In the genomic region with DNA sequence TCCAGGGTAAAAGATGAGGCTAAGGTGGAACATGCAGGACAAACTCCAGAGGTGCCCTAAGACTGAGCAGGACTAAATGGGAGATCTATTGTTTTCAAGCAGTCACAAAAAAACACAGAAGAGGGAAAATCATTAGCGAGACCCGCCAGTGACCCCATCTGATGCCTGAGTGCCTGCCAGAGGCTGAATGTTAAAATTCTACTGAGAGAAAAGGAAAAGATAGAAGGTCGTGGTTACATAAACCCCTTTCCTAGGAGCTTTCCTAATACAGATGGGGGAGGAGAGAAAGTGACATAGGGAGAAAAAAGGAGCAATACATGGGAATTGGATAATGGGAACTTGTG, we compare ENCODE assay signal across 23 cellular contexts.
"Had no signal": no experiment of that assay in that cellular context is flagged by ENCODE, and none has a peak within 500 bp of the region (broad histone marks: within the 10 kb centered on the region; RNA-seq: fewer than 3 reads in every experiment).

No MANE protein-coding gene starts in this region.

- H3K36me3 Mint-ChIP-seq: activated CD8-positive, alpha-beta memory T cell treated with anti-CD3 and anti-CD28 coated beads, Interleukin-2, amount 10 ng/mL, durations not matched to agents 7 days and 5 days; immature natural killer cell; natural killer cell treated with Interleukin-12 subunit alpha and Interleukin-12 subunit beta and Interleukin-15 and Interleukin-18, amount 100 ng/mL, for 72 hours; stimulated activated effector memory CD8-positive, alpha-beta T cell treated with anti-CD3 and anti-CD28 coated beads, Interleukin-12 subunit alpha, Interleukin-12 subunit beta, amount 100 ng/mL, for 72 hours had no signal

- H3K27ac ChIP-seq: brain microvascular endothelial cell, testis, upper lobe of right lung had no signal

- H3K27ac Mint-ChIP-seq: activated CD4-positive, alpha-beta T cell treated with anti-CD3 and anti-CD28 coated beads, Interleukin-2, amount 10 ng/mL, durations not matched to agents 24 days and 14 days; activated CD8-positive, alpha-beta memory T cell treated with anti-CD3 and anti-CD28 coated beads, Interleukin-2, amount 10 ng/mL, durations not matched to agents 7 days and 5 days; activated CD8-positive, alpha-beta T cell treated with anti-CD3 and anti-CD28 coated beads for 36 hours; activated naive CD8-positive, alpha-beta T cell treated with anti-CD3 and anti-CD28 coated beads, Interleukin-2, amount 50 U/mL, for 24 hours; dendritic cell treated with granulocyte-macrophage colony-stimulating factor and Interleukin-4, amounts not matched to agents 40 ng/mL and 50 ng/mL, for 4 days; immature natural killer cell; natural killer cell treated with Interleukin-12 subunit alpha and Interleukin-12 subunit beta and Interleukin-15 and Interleukin-18, amount 100 ng/mL, for 72 hours; stimulated activated effector memory CD8-positive, alpha-beta T cell treated with anti-CD3 and anti-CD28 coated beads, Interleukin-12 subunit alpha, Interleukin-12 subunit beta, amount 100 ng/mL, for 72 hours had no signal

- H3K9me3 ChIP-seq: testis, upper lobe of right lung had no signal

- H3K4me3 Mint-ChIP-seq: activated CD4-positive, alpha-beta T cell treated with anti-CD3 and anti-CD28 coated beads, Interleukin-2, amount 10 ng/mL, durations not matched to agents 24 days and 14 days; activated CD8-positive, alpha-beta memory T cell treated with anti-CD3 and anti-CD28 coated beads, Interleukin-2, amount 10 ng/mL, durations not matched to agents 7 days and 5 days; activated CD8-positive, alpha-beta T cell treated with anti-CD3 and anti-CD28 coated beads for 36 hours; activated naive CD8-positive, alpha-beta T cell treated with anti-CD3 and anti-CD28 coated beads, Interleukin-2, amount 50 U/mL, for 24 hours; dendritic cell treated with granulocyte-macrophage colony-stimulating factor and Interleukin-4, amounts not matched to agents 40 ng/mL and 50 ng/mL, for 4 days; immature natural killer cell; natural killer cell treated with Interleukin-12 subunit alpha and Interleukin-12 subunit beta and Interleukin-15 and Interleukin-18, amount 100 ng/mL, for 72 hours; stimulated activated effector memory CD8-positive, alpha-beta T cell treated with anti-CD3 and anti-CD28 coated beads, Interleukin-12 subunit alpha, Interleukin-12 subunit beta, amount 100 ng/mL, for 72 hours had no signal

- H3K9me3 Mint-ChIP-seq: activated CD4-positive, alpha-beta T cell treated with anti-CD3 and anti-CD28 coated beads, Interleukin-2, amount 10 ng/mL, durations not matched to agents 24 days and 14 days; dendritic cell treated with granulocyte-macrophage colony-stimulating factor and Interleukin-4, amounts not matched to agents 40 ng/mL and 50 ng/mL, for 4 days; natural killer cell treated with Interleukin-12 subunit alpha and Interleukin-12 subunit beta and Interleukin-15 and Interleukin-18, amount 100 ng/mL, for 72 hours had no signal

- H3K36me3 ChIP-seq: brain microvascular endothelial cell, upper lobe of right lung had no signal

- H3K27me3 ChIP-seq: brain microvascular endothelial cell, testis, upper lobe of right lung had no signal

- DNase-seq: activated CD4-positive, alpha-beta T cell treated with anti-CD3 and anti-CD28 coated beads, Interleukin-2, amount 10 ng/mL, durations not matched to agents 24 days and 14 days; activated CD8-positive, alpha-beta memory T cell treated with anti-CD3 and anti-CD28 coated beads, Interleukin-2, amount 10 ng/mL, durations not matched to agents 7 days and 5 days; activated CD8-positive, alpha-beta T cell treated with anti-CD3 and anti-CD28 coated beads for 36 hours; activated effector memory CD4-positive, alpha-beta T cell treated with anti-CD3 and anti-CD28 coated beads, Interleukin-2, amount 50 U/mL, for 16 hours; activated naive CD4-positive, alpha-beta T cell treated with anti-CD3 and anti-CD28 coated beads, Interleukin-2, amount 50 U/mL, for 16 hours; activated naive CD8-positive, alpha-beta T cell treated with anti-CD3 and anti-CD28 coated beads, Interleukin-2, amount 50 U/mL, for 24 hours; activated T-cell treated with anti-CD3 and anti-CD28 coated beads for 4 hours; aorta; brain microvascular endothelial cell; caudate nucleus; effector CD4-positive, alpha-beta T cell; immature natural killer cell; left ventricle myocardium superior; mammary epithelial cell; occipital lobe; small intestine; stimulated activated CD4-positive, alpha-beta T cell treated with anti-CD3 and anti-CD28 coated beads, Interleukin-2, amount 100 ng/mL, for 24 hours; testis; upper lobe of right lung had no signal

- H3K27me3 Mint-ChIP-seq: activated CD4-positive, alpha-beta T cell treated with anti-CD3 and anti-CD28 coated beads, Interleukin-2, amount 10 ng/mL, durations not matched to agents 24 days and 14 days; activated CD8-positive, alpha-beta memory T cell treated with anti-CD3 and anti-CD28 coated beads, Interleukin-2, amount 10 ng/mL, durations not matched to agents 7 days and 5 days; activated CD8-positive, alpha-beta T cell treated with anti-CD3 and anti-CD28 coated beads for 36 hours; activated naive CD8-positive, alpha-beta T cell treated with anti-CD3 and anti-CD28 coated beads, Interleukin-2, amount 50 U/mL, for 24 hours; dendritic cell treated with granulocyte-macrophage colony-stimulating factor and Interleukin-4, amounts not matched to agents 40 ng/mL and 50 ng/mL, for 4 days; natural killer cell treated with Interleukin-12 subunit alpha and Interleukin-12 subunit beta and Interleukin-15 and Interleukin-18, amount 100 ng/mL, for 72 hours had no signal

- H3K4me1 ChIP-seq: testis, upper lobe of right lung had no signal

- H3K4me1 Mint-ChIP-seq: activated CD4-positive, alpha-beta T cell treated with anti-CD3 and anti-CD28 coated beads, Interleukin-2, amount 10 ng/mL, durations not matched to agents 24 days and 14 days; activated CD8-positive, alpha-beta memory T cell treated with anti-CD3 and anti-CD28 coated beads, Interleukin-2, amount 10 ng/mL, durations not matched to agents 7 days and 5 days; activated naive CD8-positive, alpha-beta T cell treated with anti-CD3 and anti-CD28 coated beads, Interleukin-2, amount 50 U/mL, for 24 hours; immature natural killer cell; stimulated activated effector memory CD8-positive, alpha-beta T cell treated with anti-CD3 and anti-CD28 coated beads, Interleukin-12 subunit alpha, Interleukin-12 subunit beta, amount 100 ng/mL, for 72 hours had no signal

- ATAC-seq: activated CD4-positive, CD25-positive, alpha-beta regulatory T cell treated with anti-CD3 and anti-CD28 coated beads, Interleukin-2, amount 50 U/mL, for 24 hours; activated CD8-positive, alpha-beta memory T cell treated with anti-CD3 and anti-CD28 coated beads, Interleukin-2, amount 10 ng/mL, durations not matched to agents 7 days and 5 days; activated CD8-positive, alpha-beta T cell treated with anti-CD3 and anti-CD28 coated beads for 36 hours; activated naive CD8-positive, alpha-beta T cell treated with anti-CD3 and anti-CD28 coated beads, Interleukin-2, amount 50 U/mL, for 24 hours; left ventricle myocardium superior; natural killer cell treated with Interleukin-12 subunit alpha and Interleukin-12 subunit beta and Interleukin-15 and Interleukin-18, amount 100 ng/mL, for 72 hours; stimulated activated effector memory CD8-positive, alpha-beta T cell treated with anti-CD3 and anti-CD28 coated beads, Interleukin-12 subunit alpha, Interleukin-12 subunit beta, amount 100 ng/mL, for 72 hours; upper lobe of right lung had no signal

- H3K4me3 ChIP-seq: testis, upper lobe of right lung had no signal
